8 cellular contexts compared by ENCODE assay signal in genomic region chr1:75616436-75617433, GRCh38. TPM values are rescaled to one million over a fixed set of nuclear protein-coding genes. Genes with fewer than 3 reads are reported as not detected.
DNase-seq lines count a peak whose midpoint lies in the region; ATAC-seq and TF ChIP-seq lines count a peak whose summit lies in the region.

No MANE protein-coding gene starts in this region.

- H3K9me3 Mint-ChIP-seq in activated T-cell treated with anti-CD3 and anti-CD28 coated beads, Interleukin-2, amount 50 U/mL, for 24 hours = no peaks in the 10 kb centered on the region
- H3K9me3 Mint-ChIP-seq in brain (peaks cover 0 to 16% (median 3%) of the 10 kb centered on the region in 5 experiments), CD14-positive monocyte (peaks cover 0 to 18% (median 14%) of the 10 kb centered on the region in 7 donors)

- TF ChIP-seq CTCF in brain (conservative IDR thresholded peaks at IDR 0.05) = no peak
- TF ChIP-seq CTCF in tibial artery (IDR thresholded peaks at IDR 0.05) = no peak
- TF ChIP-seq CTCF in CD14-positive monocyte (IDR thresholded peaks at IDR 0.05) = no peak

- no peaks in the 10 kb centered on the region for H3K36me3 Mint-ChIP-seq in activated T-cell treated with anti-CD3 and anti-CD28 coated beads, Interleukin-2, amount 50 U/mL, for 24 hours (ENCODE audit: low read depth)
- no peaks in the 10 kb centered on the region for H3K36me3 Mint-ChIP-seq in brain
- H3K36me3 Mint-ChIP-seq in CD14-positive monocyte = peaks cover 0 to 7% of the 10 kb centered on the region in 2 donors

- no peaks in the 10 kb centered on the region for H3K36me3 ChIP-seq in tibial artery

- H3K4me3 Mint-ChIP-seq in activated T-cell treated with anti-CD3 and anti-CD28 coated beads, Interleukin-2, amount 50 U/mL, for 24 hours = peak overlapping the region; percentile 30
- H3K4me3 Mint-ChIP-seq in brain (peak overlapping the region; percentile 80 to 91 (median 86)), CD14-positive monocyte (peak overlapping the region in 1 of 2 donors; percentile 85)

- H3K4me1 Mint-ChIP-seq in activated T-cell treated with anti-CD3 and anti-CD28 coated beads, Interleukin-2, amount 50 U/mL, for 24 hours (ENCODE audit: low read depth) = peaks cover 16% of the 10 kb centered on the region
- H3K4me1 Mint-ChIP-seq in brain (peaks cover 41% of the 10 kb centered on the region), CD14-positive monocyte (peaks cover 17% of the 10 kb centered on the region)

- H3K27ac Mint-ChIP-seq in activated T-cell treated with anti-CD3 and anti-CD28 coated beads, Interleukin-2, amount 50 U/mL, for 24 hours = no peak overlapping the region
- H3K27ac Mint-ChIP-seq in brain (peak overlapping the region; percentile 32 to 91 (median 43)), CD14-positive monocyte (no peak overlapping the region)

- intact Hi-C loops in tibial artery (cut with DNase I; ENCODE audit: low total_unique reads) (no loop called here), CD14-positive monocyte (cut with micrococcal nuclease) (no loop called here)

- peak overlapping the region; percentile 49 to 55 for H3K4me3 ChIP-seq in tibial artery

- H3K27ac ChIP-seq in tibial artery = no peak overlapping the region

- H3K4me1 ChIP-seq in tibial artery = peaks cover 0 to 28% (median 22%) of the 10 kb centered on the region in 4 donors

- peak; percentile 28 for DNase-seq in activated T-cell treated with anti-CD3 and anti-CD28 coated beads, Interleukin-2, amount 50 U/mL, for 24 hours
- DNase-seq in activated T-cell treated with anti-CD3 and anti-CD28 coated beads, Interleukin-2, amount 50 U/mL, for 1 hour = no peak
- no peak for DNase-seq in left lobe of liver (ENCODE audit: low spot score)
- no peak for DNase-seq in tibial artery
- DNase-seq in CD14-positive monocyte (ENCODE audit: low spot score) = no peak
- DNase-seq in SW480 (ENCODE audit: low spot score) = no peak

- H3K27me3 Mint-ChIP-seq in activated T-cell treated with anti-CD3 and anti-CD28 coated beads, Interleukin-2, amount 50 U/mL, for 24 hours = peaks cover 84% of the 10 kb centered on the region
- peaks cover 10% of the 10 kb centered on the region for H3K27me3 Mint-ChIP-seq in brain
- H3K27me3 Mint-ChIP-seq in CD14-positive monocyte (ENCODE audit: low read depth in 3 of 3) = peaks cover 58 to 74% (median 66%) of the 10 kb centered on the region in 3 donors

- H3K27me3 ChIP-seq in tibial artery = peaks cover 0 to 25% of the 10 kb centered on the region in 2 donors

- no peaks in the 10 kb centered on the region for H3K9me3 ChIP-seq in tibial artery

- ATAC-seq in left lobe of liver = peak; percentile 9
- no peak for ATAC-seq in HG03095 (IDR thresholded peaks at IDR 0.05; ENCODE audit: unreplicated experiment)

RNA-seq across cellular contexts. Expression of gene SLC44A5, which starts 5.8 kb away (rescaled TPM):
- polyA plus RNA-seq in brain (ENCODE audit: insufficient read depth, low read depth, low replicate concordance) (0.22 TPM), CD14-positive monocyte (not detected)
- 0.33 TPM for total RNA-seq in left lobe of liver

Comparison
In these comparisons a context has a peak if more than half of its experiments do, and no peak if none do; other contexts are left out.
1. H3K27ac Mint-ChIP-seq: peak in brain (5 of 5); none in activated T-cell treated with anti-CD3 and anti-CD28 coated beads, Interleukin-2, amount 50 U/mL, for 24 hours (single experiment) and CD14-positive monocyte (0 of 7).